ENCODE assay signal across 10 cellular contexts in the genomic region with DNA sequence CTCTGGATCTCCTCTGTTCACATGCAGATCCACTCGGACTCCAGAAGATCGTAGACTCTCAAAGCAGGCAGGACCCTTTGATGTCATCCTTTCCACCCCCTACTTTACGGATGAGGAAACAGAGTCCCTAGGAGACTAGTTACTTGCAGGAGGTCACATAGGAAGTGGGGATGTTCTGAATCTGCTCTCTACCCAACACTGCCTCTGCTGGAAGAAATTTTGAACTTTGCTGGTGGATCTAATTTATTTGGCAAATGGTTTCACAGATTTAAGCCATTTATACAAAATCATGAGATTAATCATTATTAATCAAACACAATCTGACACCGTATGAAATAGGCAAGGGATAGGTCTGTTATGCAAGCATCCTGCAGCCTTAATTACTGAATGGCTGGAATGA. TPM values are rescaled to one million over a fixed set of nuclear protein-coding genes. Genes with fewer than 3 reads are reported as not detected.
A peak's percentile ranks its signal among the peaks of the same experiment; 100 is the strongest.
DNase-seq lines count a peak whose midpoint lies in the region; ATAC-seq and TF ChIP-seq lines count a peak whose summit lies in the region.
"Had no signal": no experiment of that assay in that cellular context is flagged by ENCODE, and none has a peak within 500 bp of the region (broad histone marks: within the 10 kb centered on the region; RNA-seq: fewer than 3 reads in every experiment).

No MANE protein-coding gene starts in this region.

- H3K9ac ChIP-seq in PC-3 (ENCODE audit: low read length): no peak overlapping the region
- H3K9ac ChIP-seq: BLaER1 had no signal

- CTCF ChIA-PET in PC-3 (lab: Charles Lee): interaction anchor here (0.9 to 1.6 kb wide), 2 partner anchors 165 to 759 kb away, joined by 7 to 17 read pairs; partner anchors contain the start of gene GALNT18

- 0 out of 2 replicates have a peak, but pooled peaks have one; percentile 39 for ATAC-seq in PC-3
- no peak for ATAC-seq in gastrocnemius medialis
- no peak for ATAC-seq in HG02870 (IDR thresholded peaks at IDR 0.05; ENCODE audit: unreplicated experiment)

- intact Hi-C loops in PC-3 (cut with micrococcal nuclease) (loop anchor here (1.0 to 2.0 kb wide), 7 partner anchors 42 to 854 kb away; partner anchors contain the start of gene GALNT18), gastrocnemius medialis (cut with DNase I; ENCODE audit: low total_unique reads) (loop anchor here (1.0 to 10.0 kb wide), 7 partner anchors 86 to 994 kb away; no protein-coding TSS in a partner anchor)

- in situ Hi-C loops in gastrocnemius medialis (cut with MboI; ENCODE audit: low sequenced_read_pairs in 4 of 4): loop anchor here (5.0 to 25.0 kb wide), 9 partner anchors 82 to 999 kb away; no protein-coding TSS in a partner anchor

- H3K27me3 ChIP-seq in PC-3 (ENCODE audit: low read length): no peaks in the 10 kb centered on the region
- no peaks in the 10 kb centered on the region for H3K27me3 ChIP-seq in gastrocnemius medialis
- H3K27me3 ChIP-seq: BLaER1 had no signal

- H3K4me1 ChIP-seq in PC-3 (ENCODE audit: insufficient read depth, low read length) (no peaks in the 10 kb centered on the region), gastrocnemius medialis (peaks cover 5 to 18% of the 10 kb centered on the region in 2 donors)
- H3K4me1 ChIP-seq: BLaER1 had no signal

- H3K27ac ChIP-seq in PC-3 (ENCODE audit: low read length) (no peak overlapping the region), gastrocnemius medialis (no peak overlapping the region)
- H3K27ac ChIP-seq: BLaER1 had no signal

- H2AFZ ChIP-seq in PC-3 (ENCODE audit: low read length): no peak overlapping the region

- no peaks in the 10 kb centered on the region for H4K20me1 ChIP-seq in PC-3 (ENCODE audit: low read length)
- H4K20me1 ChIP-seq: BLaER1 had no signal

- TF ChIP-seq CTCF in PC-3 (conservative IDR thresholded peaks at IDR 0.05; ENCODE audit: low read depth, low read length) (peak; percentile 70), gastrocnemius medialis (IDR thresholded peaks at IDR 0.05 in 4 of 5, conservative IDR thresholded peaks at IDR 0.05 in 1 of 5) (peak in 3 of 5 experiments; percentile 17 to 46 (median 45))

- DNase-seq in NCI-H1092 treated with DMSO at 0.1 percent for 48 hours (lab: John Stamatoyannopoulos, UW) (peak; percentile 39), NCI-H1092 (lab: John Stamatoyannopoulos, UW) (no peak), PC-3 (peak; percentile 53), fibroblast of gingiva (ENCODE audit: low read depth) (peak; percentile 19), gastrocnemius medialis (no peak), glomerular visceral epithelial cell (ENCODE audit: extremely low spot score) (no peak), mucosa of gallbladder (ENCODE audit: low spot score) (no peak)
- DNase-seq: naive B cell had no signal

- H3K4me3 ChIP-seq in PC-3 (ENCODE audit: low read length) (no peak overlapping the region), gastrocnemius medialis (no peak overlapping the region)
- H3K4me3 ChIP-seq: BLaER1 had no signal

- no peak for TF ChIP-seq POLR2A in gastrocnemius medialis (IDR thresholded peaks at IDR 0.05)

- H3K4me2 ChIP-seq in PC-3 (ENCODE audit: low read length): no peak overlapping the region
- H3K4me2 ChIP-seq: BLaER1 had no signal

- H3K9me2 ChIP-seq in PC-3 (replicated peaks; ENCODE audit: low read length): no peaks in the 10 kb centered on the region

- H3K9me3 ChIP-seq in PC-3 (ENCODE audit: low read length) (no peaks in the 10 kb centered on the region), gastrocnemius medialis (no peaks in the 10 kb centered on the region)
- H3K9me3 ChIP-seq: BLaER1 had no signal

- H3K79me2 ChIP-seq in PC-3 (ENCODE audit: low read length): no peaks in the 10 kb centered on the region

- H3K36me3 ChIP-seq in PC-3 (ENCODE audit: low read depth, low read length) (no peaks in the 10 kb centered on the region), gastrocnemius medialis (no peaks in the 10 kb centered on the region)
- H3K36me3 ChIP-seq: BLaER1 had no signal

- BruUV-seq in PC-3 (replicated peaks; lab: Mats Ljungman, UMichigan): no TSS peak

- POLR2A ChIA-PET in PC-3 (lab: Charles Lee; ENCODE audit: unreplicated experiment): no interaction called here

- H3F3A ChIP-seq in PC-3 (ENCODE audit: low read length, unreplicated experiment): no peaks in the 10 kb centered on the region

RNA-seq across cellular contexts. Expression of gene USP47, which starts 55.0 kb away (rescaled TPM):
- 33.5 and 45.2 TPM in 2 replicates for total RNA-seq in PC-3 (2014; rRNA removed)
- total RNA-seq in gastrocnemius medialis: 100 to 1,000 TPM in 2 of 4 donors, 10 to 100 TPM in 2; 84.4 to 222 (median 97.6) TPM
- 48.5 TPM for total RNA-seq in mucosa of gallbladder

Comparison
In these comparisons a context has a peak if more than half of its experiments do, and no peak if none do; other contexts are left out.
1. DNase-seq: peak in NCI-H1092 treated with DMSO at 0.1 percent for 48 hours (single experiment), PC-3 (single experiment) and fibroblast of gingiva (single experiment); none in NCI-H1092 (single experiment), gastrocnemius medialis (0 of 2), glomerular visceral epithelial cell (single experiment) and mucosa of gallbladder (single experiment).